9 cellular contexts compared by ENCODE assay signal in the genomic region with DNA sequence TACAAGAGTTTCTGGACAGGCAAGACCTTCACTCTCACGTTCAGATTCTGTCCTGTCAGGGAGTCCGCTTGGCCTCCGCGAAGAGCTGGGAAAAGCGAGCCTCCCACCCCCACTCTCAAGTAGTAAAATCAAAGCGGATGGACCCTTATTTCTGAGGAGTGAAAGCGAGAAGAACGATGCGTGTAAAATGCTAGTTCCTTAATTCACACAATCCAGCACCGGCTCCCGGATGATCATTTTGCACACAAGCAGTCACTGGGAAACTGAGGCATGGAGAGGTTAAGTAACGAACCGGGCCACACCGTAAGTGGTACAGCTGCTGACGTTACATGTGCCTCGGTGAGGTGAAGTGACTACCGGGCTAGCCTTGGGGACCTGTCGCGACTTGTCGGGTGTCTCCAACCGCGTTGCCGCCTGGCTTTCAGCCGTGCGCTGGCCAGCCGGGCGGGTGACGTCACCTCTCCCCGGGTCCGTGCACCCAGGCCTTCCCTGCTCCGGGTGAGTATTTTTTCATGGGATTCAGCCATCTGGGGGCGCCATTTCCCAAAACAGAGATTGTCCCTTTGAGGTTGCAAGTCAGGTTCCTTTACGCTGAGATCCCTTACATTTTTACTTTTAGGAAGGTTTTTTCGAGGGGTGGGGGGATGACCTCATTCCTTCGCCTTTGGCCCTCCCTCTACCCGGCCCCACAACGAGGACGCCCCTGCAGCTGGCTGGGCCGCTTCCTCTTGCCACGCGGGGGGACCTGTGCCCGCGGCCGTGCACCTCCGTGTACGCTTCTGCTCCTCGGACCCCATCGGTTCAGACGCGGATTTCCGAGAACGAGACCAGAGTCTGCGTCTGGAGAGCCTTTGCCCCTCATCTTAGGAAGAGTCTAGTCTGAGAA. TPM values are rescaled to one million over a fixed set of nuclear protein-coding genes. Genes with fewer than 3 reads are reported as not detected.
DNase-seq lines count a peak whose midpoint lies in the region; ATAC-seq and TF ChIP-seq lines count a peak whose summit lies in the region.
"Had no signal": no experiment of that assay in that cellular context is flagged by ENCODE, and none has a peak within 500 bp of the region (broad histone marks: within the 10 kb centered on the region; RNA-seq: fewer than 3 reads in every experiment).

No MANE protein-coding gene starts in this region.

- H3K36me3 Mint-ChIP-seq in activated CD4-positive, alpha-beta memory T cell treated with anti-CD3 and anti-CD28 coated beads, Interleukin-2, amount 10 ng/mL, durations not matched to agents 7 days and 5 days (ENCODE audit: low read depth): peaks cover 4% of the 10 kb centered on the region
- H3K36me3 Mint-ChIP-seq in nephron (ENCODE audit: low read depth): no peaks in the 10 kb centered on the region

- DNase-seq in H7: peak; percentile 88
- DNase-seq in activated CD4-positive, alpha-beta memory T cell treated with anti-CD3 and anti-CD28 coated beads, Interleukin-2, amount 10 ng/mL, durations not matched to agents 7 days and 5 days: no peak
- DNase-seq in fibroblast of the conjunctiva (ENCODE audit: low read depth): peak; percentile 55
- DNase-seq in NAMALWA (ENCODE audit: low spot score): no peak
- no peak for DNase-seq in HT-29 (ENCODE audit: low spot score)

- no peak overlapping the region for H3K27ac Mint-ChIP-seq in activated CD4-positive, alpha-beta memory T cell treated with anti-CD3 and anti-CD28 coated beads, Interleukin-2, amount 10 ng/mL, durations not matched to agents 7 days and 5 days
- peak overlapping the region in 2 of 3 experiments; percentile 84 to 90 for H3K27ac Mint-ChIP-seq in nephron

- POLR2A ChIA-PET in activated CD4-positive, alpha-beta memory T cell treated with anti-CD3 and anti-CD28 coated beads, Interleukin-2, amount 10 ng/mL, durations not matched to agents 7 days and 5 days (lab: Charles Lee): no interaction called here

- H3K9me3 Mint-ChIP-seq in activated CD4-positive, alpha-beta memory T cell treated with anti-CD3 and anti-CD28 coated beads, Interleukin-2, amount 10 ng/mL, durations not matched to agents 7 days and 5 days: no peaks in the 10 kb centered on the region
- no peaks in the 10 kb centered on the region for H3K9me3 Mint-ChIP-seq in nephron

- peak; percentile 43 to 52 (median 49) for TF ChIP-seq CTCF in nephron (IDR thresholded peaks at IDR 0.05; ENCODE audit: unreplicated experiment in 3 of 3)

- ATAC-seq in HG03097 (IDR thresholded peaks at IDR 0.05; ENCODE audit: low FRiP score, unreplicated experiment): no peak
- no peak for ATAC-seq in HG02571 (IDR thresholded peaks at IDR 0.05; ENCODE audit: unreplicated experiment)

- H3K4me3 Mint-ChIP-seq in activated CD4-positive, alpha-beta memory T cell treated with anti-CD3 and anti-CD28 coated beads, Interleukin-2, amount 10 ng/mL, durations not matched to agents 7 days and 5 days: peak overlapping the region; percentile 16
- H3K4me3 Mint-ChIP-seq in nephron: peak overlapping the region; percentile 85 to 89 (median 86)

- peaks cover 87% of the 10 kb centered on the region for H3K27me3 Mint-ChIP-seq in activated CD4-positive, alpha-beta memory T cell treated with anti-CD3 and anti-CD28 coated beads, Interleukin-2, amount 10 ng/mL, durations not matched to agents 7 days and 5 days
- peaks cover 79% of the 10 kb centered on the region for H3K27me3 Mint-ChIP-seq in nephron (ENCODE audit: low read depth)

- CTCF ChIA-PET in activated CD4-positive, alpha-beta memory T cell treated with anti-CD3 and anti-CD28 coated beads, Interleukin-2, amount 10 ng/mL, durations not matched to agents 7 days and 5 days (lab: Charles Lee): no interaction called here

- H3K27me3 ChIP-seq in H7 (ENCODE audit: control insufficient read depth, insufficient read depth, low read length): peaks cover 23% of the 10 kb centered on the region

- peak overlapping the region; percentile 61 for H3K4me3 ChIP-seq in H7 (ENCODE audit: insufficient read depth, low read depth, low read length)
- H3K4me3 ChIP-seq: SK-N-MC had no signal

- H3K4me1 Mint-ChIP-seq in activated CD4-positive, alpha-beta memory T cell treated with anti-CD3 and anti-CD28 coated beads, Interleukin-2, amount 10 ng/mL, durations not matched to agents 7 days and 5 days: peaks cover 25% of the 10 kb centered on the region
- peaks cover 80% of the 10 kb centered on the region for H3K4me1 Mint-ChIP-seq in nephron

- H3K36me3 ChIP-seq in H7 (replicated peaks; ENCODE audit: control insufficient read depth, insufficient read depth, low read length): no peaks in the 10 kb centered on the region

RNA-seq across cellular contexts. Expression of gene SFRP2, which starts 3.4 kb away (rescaled TPM):
- 140 and 170 TPM in 2 replicates for total RNA-seq in H7 (2014; rRNA removed; shearing (Covaris generic))
- total RNA-seq in activated CD4-positive, alpha-beta memory T cell treated with anti-CD3 and anti-CD28 coated beads, Interleukin-2, amount 10 ng/mL, durations not matched to agents 7 days and 5 days: not detected
- not detected in 2 replicates for total RNA-seq in HT-29 (2014; rRNA removed; shearing (Covaris generic))

RNA-seq across cellular contexts. Expression of gene RNF175, which starts 32.4 kb away (rescaled TPM):
- 3.6 and 5.8 TPM in 2 replicates for total RNA-seq in H7 (2014; rRNA removed; shearing (Covaris generic))
- total RNA-seq in activated CD4-positive, alpha-beta memory T cell treated with anti-CD3 and anti-CD28 coated beads, Interleukin-2, amount 10 ng/mL, durations not matched to agents 7 days and 5 days: not detected
- not detected in 2 replicates for total RNA-seq in HT-29 (2014; rRNA removed; shearing (Covaris generic))

Comparison
In these comparisons a context has a peak if more than half of its experiments do, and no peak if none do; other contexts are left out.
1. DNase-seq: peak in H7 (single experiment) and fibroblast of the conjunctiva (single experiment); none in activated CD4-positive, alpha-beta memory T cell treated with anti-CD3 and anti-CD28 coated beads, Interleukin-2, amount 10 ng/mL, durations not matched to agents 7 days and 5 days (single experiment), NAMALWA (single experiment) and HT-29 (single experiment).
2. RNA of gene SFRP2, which starts 3.4 kb away (total RNA-seq): 140 to 170 TPM in H7; not detected in activated CD4-positive, alpha-beta memory T cell treated with anti-CD3 and anti-CD28 coated beads, Interleukin-2, amount 10 ng/mL, durations not matched to agents 7 days and 5 days and not detected in HT-29; every median in the first group is over 100 times any median in the second.